8 cellular contexts compared by ENCODE assay signal in the genomic region with DNA sequence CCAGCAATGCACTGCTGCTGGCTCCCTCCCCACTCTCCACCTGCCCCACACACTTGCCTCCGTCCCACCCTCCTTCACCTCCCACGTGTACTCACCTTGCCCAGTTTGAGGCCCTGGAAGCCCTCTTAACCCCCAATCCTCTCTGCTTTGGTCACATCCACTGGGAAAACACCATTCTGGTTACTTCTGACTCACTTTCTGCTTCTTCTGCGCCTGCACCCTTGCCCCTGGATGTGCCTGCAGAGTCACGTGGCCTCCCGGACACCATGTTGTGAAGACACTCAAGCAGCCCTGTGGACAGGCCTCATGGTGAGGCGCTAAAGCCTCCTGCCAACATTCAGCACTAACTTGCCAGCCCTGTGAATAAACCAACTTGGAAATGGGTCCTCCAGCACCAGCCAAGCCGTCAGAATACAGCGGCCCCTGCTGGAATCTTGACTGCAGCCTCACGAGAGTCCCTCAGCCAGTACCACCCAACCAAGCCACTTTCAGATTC. TPM values are rescaled to one million over a fixed set of nuclear protein-coding genes. Genes with fewer than 3 reads are reported as not detected.
DNase-seq lines count a peak whose midpoint lies in the region; TF ChIP-seq lines count a peak whose summit lies in the region.
"Had no signal": no experiment of that assay in that cellular context is flagged by ENCODE, and none has a peak within 500 bp of the region (broad histone marks: within the 10 kb centered on the region; RNA-seq: fewer than 3 reads in every experiment).

No MANE protein-coding gene starts in this region.

- peak; percentile 34 for DNase-seq in MCF 10A (ENCODE audit: unreplicated experiment)
- no peak for DNase-seq in breast epithelium (ENCODE audit: low spot score in 2 of 2)
- DNase-seq in cerebellar cortex (ENCODE audit: low spot score): peak; percentile 32
- no peak for DNase-seq in tibial artery
- no peak for DNase-seq in glutamatergic neuron
- DNase-seq in NCI-H524 (lab: John Stamatoyannopoulos, UW): no peak
- DNase-seq: COR-L47 had no signal

- H3K9me3 ChIP-seq in breast epithelium: no peaks in the 10 kb centered on the region
- H3K9me3 ChIP-seq in tibial artery: no peaks in the 10 kb centered on the region
- H3K9me3 ChIP-seq: Peyer's patch had no signal

- intact Hi-C loops in MCF 10A (cut with micrococcal nuclease): no loop called here
- intact Hi-C loops in breast epithelium (cut with DNase I; ENCODE audit: low total_unique reads): no loop called here
- intact Hi-C loops in tibial artery (cut with DNase I; ENCODE audit: low total_unique reads): no loop called here

- H3K27ac Mint-ChIP-seq in MCF 10A (ENCODE audit: low read depth, unreplicated experiment): no peak overlapping the region
- H3K27ac Mint-ChIP-seq in glutamatergic neuron (ENCODE audit: unreplicated experiment): no peak overlapping the region

- H3K4me3 Mint-ChIP-seq in MCF 10A (ENCODE audit: unreplicated experiment) (no peak overlapping the region), glutamatergic neuron (ENCODE audit: unreplicated experiment) (no peak overlapping the region)

- no peaks in the 10 kb centered on the region for H3K36me3 ChIP-seq in breast epithelium
- H3K36me3 ChIP-seq in tibial artery: no peaks in the 10 kb centered on the region
- H3K36me3 ChIP-seq: Peyer's patch had no signal

- no peak overlapping the region for H3K4me3 ChIP-seq in breast epithelium
- H3K4me3 ChIP-seq in tibial artery: no peak overlapping the region
- H3K4me3 ChIP-seq: Peyer's patch had no signal

- H3K27me3 Mint-ChIP-seq in MCF 10A (ENCODE audit: insufficient read depth, unreplicated experiment): no peaks in the 10 kb centered on the region
- H3K27me3 Mint-ChIP-seq in glutamatergic neuron (ENCODE audit: unreplicated experiment): peaks cover 5% of the 10 kb centered on the region

- POLR2A ChIA-PET in MCF 10A (lab: Yijun Ruan, JAX): no interaction called here

- TF ChIP-seq POLR2A in breast epithelium (IDR thresholded peaks at IDR 0.05): no peak

- TF ChIP-seq CTCF in MCF 10A (IDR thresholded peaks at IDR 0.05; ENCODE audit: unreplicated experiment): no peak
- TF ChIP-seq CTCF in breast epithelium (IDR thresholded peaks at IDR 0.05): no peak
- peak; percentile 8 to 13 for TF ChIP-seq CTCF in tibial artery (IDR thresholded peaks at IDR 0.05)
- no peak for TF ChIP-seq CTCF in glutamatergic neuron (IDR thresholded peaks at IDR 0.05; ENCODE audit: partially characterized antibody, unreplicated experiment)

- H3K27me3 ChIP-seq in breast epithelium: no peaks in the 10 kb centered on the region
- peaks cover 0 to 14% of the 10 kb centered on the region in 2 donors for H3K27me3 ChIP-seq in tibial artery
- H3K27me3 ChIP-seq: Peyer's patch had no signal

- H3K9me3 Mint-ChIP-seq in MCF 10A (ENCODE audit: unreplicated experiment) (no peaks in the 10 kb centered on the region), glutamatergic neuron (ENCODE audit: unreplicated experiment) (no peaks in the 10 kb centered on the region)

- H3K4me1 Mint-ChIP-seq in MCF 10A (ENCODE audit: insufficient read depth, unreplicated experiment): peaks cover 5% of the 10 kb centered on the region
- H3K4me1 Mint-ChIP-seq in glutamatergic neuron (ENCODE audit: low read depth, unreplicated experiment): peaks cover 2% of the 10 kb centered on the region

- no TSS peak for BruUV-seq in MCF 10A (replicated peaks; lab: Mats Ljungman, UMichigan)

- CTCF ChIA-PET in MCF 10A (lab: Yijun Ruan, JAX): no interaction called here

- H3K27ac ChIP-seq in breast epithelium (no peak overlapping the region), tibial artery (no peak overlapping the region)

- H3K4me1 ChIP-seq in breast epithelium: no peaks in the 10 kb centered on the region
- no peaks in the 10 kb centered on the region for H3K4me1 ChIP-seq in tibial artery

- H3K36me3 Mint-ChIP-seq in MCF 10A (ENCODE audit: insufficient read depth, unreplicated experiment) (no peaks in the 10 kb centered on the region), glutamatergic neuron (ENCODE audit: unreplicated experiment) (no peaks in the 10 kb centered on the region)

RNA-seq across cellular contexts. Expression of a gene that starts 2.6 kb away (rescaled TPM):
- total RNA-seq in MCF 10A (2022): not detected in 2 replicates
- 10 to 100 TPM; 15.5 to 28.8 (median 19.2) TPM for total RNA-seq in breast epithelium
- 1.6 TPM for total RNA-seq in glutamatergic neuron (ENCODE audit: unreplicated experiment)

RNA-seq across cellular contexts. Expression of a gene that starts 20.0 kb away (rescaled TPM):
- 10.3 and 14.0 TPM in 2 replicates for total RNA-seq in MCF 10A (2022)
- 1 to 10 TPM; 7.5 to 9.2 (median 7.5) TPM for total RNA-seq in breast epithelium
- 14.4 TPM for total RNA-seq in glutamatergic neuron (ENCODE audit: unreplicated experiment)

RNA-seq across cellular contexts. Expression of a gene that starts 22.9 kb away (rescaled TPM):
- total RNA-seq in MCF 10A (2022) (9.5 and 17.3 TPM in 2 replicates), breast epithelium (1 to 10 TPM in 1 of 3 donors, under 1 TPM in 2; 0.96 to 1.2 (median 0.98) TPM), glutamatergic neuron (ENCODE audit: unreplicated experiment) (7.7 TPM)

RNA-seq across cellular contexts. Expression of a gene that starts 23.1 kb away (rescaled TPM):
- total RNA-seq in MCF 10A (2022): 50.8 and 52.3 TPM in 2 replicates
- total RNA-seq in breast epithelium: 10 to 100 TPM; 33.8 to 44.1 (median 44.0) TPM
- total RNA-seq in glutamatergic neuron (ENCODE audit: unreplicated experiment): 33.9 TPM

RNA-seq across cellular contexts. Expression of a gene that starts 33.7 kb away (rescaled TPM):
- total RNA-seq in MCF 10A (2022): 18.0 and 21.0 TPM in 2 replicates
- 10 to 100 TPM; 17.0 to 22.7 (median 17.1) TPM for total RNA-seq in breast epithelium
- total RNA-seq in glutamatergic neuron (ENCODE audit: unreplicated experiment): 40.4 TPM

Comparison
In these comparisons a context has a peak if more than half of its experiments do, and no peak if none do; other contexts are left out.
1. DNase-seq: peak in MCF 10A (single experiment) and cerebellar cortex (single experiment); none in breast epithelium (0 of 2), tibial artery (0 of 2), glutamatergic neuron (single experiment) and NCI-H524 (0 of 2).
2. CTCF ChIP-seq: peak in tibial artery (2 of 2); none in MCF 10A (single experiment), breast epithelium (0 of 3) and glutamatergic neuron (single experiment).